ENCODE assay signal across 8 cellular contexts in genomic region chr18:55415258-55415871, GRCh38.
DNase-seq lines count a peak whose midpoint lies in the region; ATAC-seq and TF ChIP-seq lines count a peak whose summit lies in the region.

No MANE protein-coding gene starts in this region.

- no peak overlapping the region for H3K4me3 Mint-ChIP-seq in CD4-positive, CD25-positive, alpha-beta regulatory T cell
- no peak overlapping the region for H3K4me3 Mint-ChIP-seq in activated CD8-positive, alpha-beta T cell treated with anti-CD3 and anti-CD28 coated beads for 36 hours
- no peak overlapping the region for H3K4me3 Mint-ChIP-seq in effector memory CD8-positive, alpha-beta T cell

- H3K27me3 Mint-ChIP-seq in CD4-positive, CD25-positive, alpha-beta regulatory T cell, result no peaks in the 10 kb centered on the region
- no peaks in the 10 kb centered on the region for H3K27me3 Mint-ChIP-seq in activated CD8-positive, alpha-beta T cell treated with anti-CD3 and anti-CD28 coated beads for 36 hours
- H3K27me3 Mint-ChIP-seq in effector memory CD8-positive, alpha-beta T cell, result no peaks in the 10 kb centered on the region

- H3K27ac Mint-ChIP-seq in CD4-positive, CD25-positive, alpha-beta regulatory T cell, result no peak overlapping the region
- no peak overlapping the region for H3K27ac Mint-ChIP-seq in activated CD8-positive, alpha-beta T cell treated with anti-CD3 and anti-CD28 coated beads for 36 hours
- H3K27ac Mint-ChIP-seq in effector memory CD8-positive, alpha-beta T cell, result peak overlapping the region in 1 of 2 donors; percentile 76

- TF ChIP-seq CTCF in activated CD8-positive, alpha-beta T cell treated with anti-CD3 and anti-CD28 coated beads for 36 hours (IDR thresholded peaks at IDR 0.05), result peak; percentile 88
- peak; percentile 68 for TF ChIP-seq CTCF in mucosa of descending colon (IDR thresholded peaks at IDR 0.05)

- no peaks in the 10 kb centered on the region for H3K4me1 ChIP-seq in CD4-positive, CD25-positive, alpha-beta regulatory T cell (ENCODE audit: control insufficient read depth, insufficient read depth, low read length, poor library complexity, severe bottlenecking)
- no peaks in the 10 kb centered on the region for H3K4me1 ChIP-seq in mucosa of descending colon (ENCODE audit: low read depth)

- POLR2A ChIA-PET in activated CD8-positive, alpha-beta T cell treated with anti-CD3 and anti-CD28 coated beads for 36 hours (lab: Charles Lee), result no interaction called here

- H3K9me3 ChIP-seq in CD4-positive, CD25-positive, alpha-beta regulatory T cell (ENCODE audit: control insufficient read depth in 2 of 2, low read length in 2 of 2), result no peaks in the 10 kb centered on the region
- H3K9me3 ChIP-seq in mucosa of descending colon, result no peaks in the 10 kb centered on the region

- H3K36me3 Mint-ChIP-seq in CD4-positive, CD25-positive, alpha-beta regulatory T cell, result no peaks in the 10 kb centered on the region
- H3K36me3 Mint-ChIP-seq in activated CD8-positive, alpha-beta T cell treated with anti-CD3 and anti-CD28 coated beads for 36 hours (ENCODE audit: low read depth), result no peaks in the 10 kb centered on the region
- no peaks in the 10 kb centered on the region for H3K36me3 Mint-ChIP-seq in effector memory CD8-positive, alpha-beta T cell (ENCODE audit: insufficient read depth)

- no peak overlapping the region for H3K4me3 ChIP-seq in CD4-positive, CD25-positive, alpha-beta regulatory T cell (ENCODE audit: low read depth, low read length)
- no peak overlapping the region for H3K4me3 ChIP-seq in mucosa of descending colon

- CTCF ChIA-PET in activated CD8-positive, alpha-beta T cell treated with anti-CD3 and anti-CD28 coated beads for 36 hours (lab: Charles Lee), result interaction anchor here (0.6 to 2.0 kb wide), 28 partner anchors 9 to 1164 kb away, joined by 3 to 11 read pairs (median 3); no protein-coding TSS in a partner anchor

- DNase-seq in CD4-positive, CD25-positive, alpha-beta regulatory T cell, result peak; percentile 18 to 77 (median 42)
- peak; percentile 68 for DNase-seq in NCI-H774 (lab: John Stamatoyannopoulos, UW)
- peak; percentile 90 for DNase-seq in activated CD8-positive, alpha-beta T cell treated with anti-CD3 and anti-CD28 coated beads for 36 hours
- DNase-seq in effector memory CD8-positive, alpha-beta T cell, result peak; percentile 17 to 53 (median 43)
- DNase-seq in mucosa of descending colon, result peak; percentile 69 to 92 (median 82)
- peak; percentile 49 to 50 for DNase-seq in stimulated activated CD8-positive, alpha-beta memory T cell treated with anti-CD3 and anti-CD28 coated beads, Interleukin-4, amount 100 ng/mL, for 4 hours (ENCODE audit: low read depth in 2 of 2, low spot score in 1 of 2)

- H3K27me3 ChIP-seq in CD4-positive, CD25-positive, alpha-beta regulatory T cell (ENCODE audit: control insufficient read depth, insufficient read depth, low read length), result no peaks in the 10 kb centered on the region

- H3K9me3 Mint-ChIP-seq in CD4-positive, CD25-positive, alpha-beta regulatory T cell, result peaks cover 0 to 4% (median 0%) of the 10 kb centered on the region in 7 donors
- no peaks in the 10 kb centered on the region for H3K9me3 Mint-ChIP-seq in activated CD8-positive, alpha-beta T cell treated with anti-CD3 and anti-CD28 coated beads for 36 hours
- H3K9me3 Mint-ChIP-seq in effector memory CD8-positive, alpha-beta T cell, result no peaks in the 10 kb centered on the region

- intact Hi-C loops in activated CD8-positive, alpha-beta T cell treated with anti-CD3 and anti-CD28 coated beads for 36 hours (cut with micrococcal nuclease), result loop anchor here (5.0 to 10.0 kb wide), 2 partner anchors 172 to 1159 kb away; partner anchors contain the start of gene TCF4
- intact Hi-C loops in mucosa of descending colon (cut with DNase I, micrococcal nuclease), result loop anchor here (10.0 kb wide), 3 partner anchors 359 to 1159 kb away; no protein-coding TSS in a partner anchor

- peak; percentile 58 to 71 for ATAC-seq in CD4-positive, CD25-positive, alpha-beta regulatory T cell (ENCODE audit: low read depth in 2 of 2)
- peak; percentile 92 for ATAC-seq in GM19372 (IDR thresholded peaks at IDR 0.05; ENCODE audit: low read depth, unreplicated experiment)
- ATAC-seq in HG03520 (IDR thresholded peaks at IDR 0.05; ENCODE audit: unreplicated experiment), result peak; percentile 89
- peak; percentile 77 for ATAC-seq in activated CD8-positive, alpha-beta T cell treated with anti-CD3 and anti-CD28 coated beads for 36 hours
- peak; percentile 51 for ATAC-seq in effector memory CD8-positive, alpha-beta T cell (replicated peaks)
- ATAC-seq in mucosa of descending colon, result peak; percentile 78

- no peak overlapping the region for H3K27ac ChIP-seq in CD4-positive, CD25-positive, alpha-beta regulatory T cell (ENCODE audit: insufficient read depth, low read length, poor library complexity, severe bottlenecking)

- peaks cover 0 to 4% (median 0%) of the 10 kb centered on the region in 4 donors for H3K4me1 Mint-ChIP-seq in CD4-positive, CD25-positive, alpha-beta regulatory T cell
- peaks cover 1% of the 10 kb centered on the region for H3K4me1 Mint-ChIP-seq in activated CD8-positive, alpha-beta T cell treated with anti-CD3 and anti-CD28 coated beads for 36 hours (ENCODE audit: low read depth)
- H3K4me1 Mint-ChIP-seq in effector memory CD8-positive, alpha-beta T cell (ENCODE audit: low read depth in 2 of 2), result no peaks in the 10 kb centered on the region

- H3K36me3 ChIP-seq in CD4-positive, CD25-positive, alpha-beta regulatory T cell (ENCODE audit: control insufficient read depth, insufficient read depth, low read length), result no peaks in the 10 kb centered on the region
- H3K36me3 ChIP-seq in mucosa of descending colon (ENCODE audit: low read depth), result no peaks in the 10 kb centered on the region
